In genomic region chr19:42281175-42282035, GRCh38 we compare ENCODE assay signal across 9 cellular contexts. TPM values are rescaled to one million over a fixed set of nuclear protein-coding genes. Genes with fewer than 3 reads are reported as not detected.
A peak's percentile ranks its signal among the peaks of the same experiment; 100 is the strongest.
DNase-seq lines count a peak whose midpoint lies in the region; FAIRE-seq and TF ChIP-seq lines count a peak whose summit lies in the region.
"Had no signal": no experiment of that assay in that cellular context is flagged by ENCODE, and none has a peak within 500 bp of the region (broad histone marks: within the 10 kb centered on the region; RNA-seq: fewer than 3 reads in every experiment).

No MANE protein-coding gene starts in this region.

- H3K36me3 ChIP-seq in bronchial epithelial cell (ENCODE audit: control insufficient read depth, insufficient read depth, low read length) (no peaks in the 10 kb centered on the region), keratinocyte (ENCODE audit: control insufficient read depth in 2 of 2, extremely low read depth in 1 of 2, insufficient read depth in 2 of 2, low read length in 2 of 2) (peaks cover 1 to 13% of the 10 kb centered on the region in 2 experiments)

- dilution Hi-C loops in keratinocyte (cut with MboI; ENCODE audit: extremely low pct_ligation_motif_present, low sequenced_read_pairs), result no loop called here

- no peaks in the 10 kb centered on the region for H3K9me3 ChIP-seq in keratinocyte (ENCODE audit: control insufficient read depth, low read depth, low read length)

- H3K9ac ChIP-seq in keratinocyte (ENCODE audit: control insufficient read depth, extremely low read depth, insufficient read depth, low read length), result peak overlapping the region; percentile 2

- no peak overlapping the region for H3K4me3 ChIP-seq in bronchial epithelial cell (ENCODE audit: low read depth, low read length)
- H3K4me3 ChIP-seq in keratinocyte (ENCODE audit: control insufficient read depth in 2 of 3, extremely low read depth in 1 of 3, insufficient read depth in 2 of 3, low read depth in 1 of 3, low read length in 3 of 3), result peak overlapping the region; percentile 22 to 56 (median 35)

- peak; percentile 36 for DNase-seq in stimulated activated CD4-positive, alpha-beta T cell treated with anti-CD3 and anti-CD28 coated beads, Interleukin-1b, Interleukin-23, amount 100 ng/mL, for 48 hours
- DNase-seq in stimulated activated CD4-positive, alpha-beta T cell treated with anti-CD3 and anti-CD28 coated beads, Interleukin-2, amount 100 ng/mL, for 48 hours, result no peak
- peak; percentile 16 for DNase-seq in NOMO-1 treated with DMSO at 0.1 percent for 48 hours (lab: John Stamatoyannopoulos, UW; ENCODE audit: unreplicated experiment)
- peak; percentile 59 for DNase-seq in bronchial epithelial cell (ENCODE audit: low read depth)
- peak; percentile 65 for DNase-seq in keratinocyte (ENCODE audit: low read depth, low spot score)
- DNase-seq in stimulated activated CD8-positive, alpha-beta memory T cell treated with anti-CD3 and anti-CD28 coated beads, Interleukin-4, amount 100 ng/mL, for 48 hours, result peak; percentile 46
- DNase-seq in NCI-H2029 (lab: John Stamatoyannopoulos, UW), result no peak
- DNase-seq in cerebellar nuclear complex (lab: John Stamatoyannopoulos, UW), result no peak

- peak overlapping the region; percentile 55 for H3K27ac ChIP-seq in keratinocyte (ENCODE audit: control insufficient read depth, insufficient read depth, low read length)

- peak overlapping the region; percentile 71 for H3K4me2 ChIP-seq in keratinocyte (ENCODE audit: control insufficient read depth, extremely low read depth, insufficient read depth, low read depth, low read length)

- H3K4me1 ChIP-seq in keratinocyte (ENCODE audit: control insufficient read depth, extremely low read depth, insufficient read depth, low read length), result peaks cover 73% of the 10 kb centered on the region

- H2AFZ ChIP-seq in keratinocyte (ENCODE audit: control insufficient read depth, low read length), result no peak overlapping the region

- H3K27me3 ChIP-seq in bronchial epithelial cell (ENCODE audit: control insufficient read depth, insufficient read depth, low read length), result no peaks in the 10 kb centered on the region
- no peaks in the 10 kb centered on the region for H3K27me3 ChIP-seq in keratinocyte (ENCODE audit: control insufficient read depth, extremely low read depth, insufficient read depth, low read length)

- H3K9me1 ChIP-seq in keratinocyte (ENCODE audit: control insufficient read depth, extremely low read depth, insufficient read depth, low read length), result peaks cover 3% of the 10 kb centered on the region

- H4K20me1 ChIP-seq in keratinocyte (ENCODE audit: control insufficient read depth, extremely low read depth, insufficient read depth, low read length), result no peaks in the 10 kb centered on the region

- FAIRE-seq in bronchial epithelial cell (lab: Jason Lieb, UNC) (no peak), keratinocyte (lab: Jason Lieb, UNC) (no peak)

- TF ChIP-seq CTCF in bronchial epithelial cell (IDR thresholded peaks at IDR 0.05; ENCODE audit: insufficient read depth, low read length, severe bottlenecking), result peak; percentile 6
- TF ChIP-seq CTCF in keratinocyte (optimal IDR thresholded peaks at IDR 0.05 in 1 of 3, IDR thresholded peaks at IDR 0.05 in 1 of 3, conservative IDR thresholded peaks at IDR 0.05 in 1 of 3; ENCODE audit: extremely low read depth in 1 of 3, insufficient read depth in 2 of 3, low read length in 3 of 3), result no peak

- peaks cover 35% of the 10 kb centered on the region for H3K79me2 ChIP-seq in keratinocyte (ENCODE audit: control insufficient read depth, insufficient read depth, low read length)

RNA-seq across cellular contexts. Expression of gene CIC, which starts 12.4 kb away (rescaled TPM):
- 7.1 and 9.3 TPM in 2 replicates for total RNA-seq in bronchial epithelial cell
- polyA plus RNA-seq in keratinocyte, result 3.1 to 11.1 TPM (median 3.8 TPM) in 3 replicates
- polyA plus RNA-seq in keratinocyte (2011; ENCODE audit: low read depth), result 9.9 TPM
- polyA plus RNA-seq in keratinocyte (2011; cell fraction: cytosol; rRNA removed), result 4.4 and 14.0 TPM in 2 replicates
- polyA plus RNA-seq in keratinocyte (2011; cell fraction: nucleus; rRNA removed), result 28.1 and 45.7 TPM in 2 replicates
- 15.4 and 37.6 TPM in 2 replicates for polyA plus RNA-seq in keratinocyte (2012; ENCODE audit: low replicate concordance)
- 4.7 to 38.8 TPM (median 5.7 TPM) in 3 replicates for polyA minus RNA-seq in keratinocyte
- 29.2 TPM for polyA minus RNA-seq in keratinocyte (2011; cell fraction: cytosol; rRNA and poly(A)+ RNA removed)
- polyA minus RNA-seq in keratinocyte (2011; cell fraction: nucleus; rRNA and poly(A)+ RNA removed), result 23.9 and 26.1 TPM in 2 replicates

RNA-seq across cellular contexts. Expression of gene PRR19, which starts 20.5 kb away (rescaled TPM):
- total RNA-seq in bronchial epithelial cell, result not detected in 2 replicates
- polyA plus RNA-seq in keratinocyte, result 0.25 to 0.88 TPM (median 0.35 TPM) in 3 replicates
- polyA plus RNA-seq in keratinocyte (2011; ENCODE audit: low read depth), result 0.37 TPM
- polyA plus RNA-seq in keratinocyte (2011; cell fraction: cytosol; rRNA removed), result 0.49 and 1.2 TPM in 2 replicates
- polyA plus RNA-seq in keratinocyte (2011; cell fraction: nucleus; rRNA removed), result 0.53 and 1.0 TPM in 2 replicates
- polyA plus RNA-seq in keratinocyte (2012; ENCODE audit: low replicate concordance), result 0.45 and 1.4 TPM in 2 replicates
- 0.16 to 3.1 TPM (median 0.33 TPM) in 3 replicates for polyA minus RNA-seq in keratinocyte
- polyA minus RNA-seq in keratinocyte (2011; cell fraction: cytosol; rRNA and poly(A)+ RNA removed), result 3.1 TPM
- polyA minus RNA-seq in keratinocyte (2011; cell fraction: nucleus; rRNA and poly(A)+ RNA removed), result 0.42 and 0.93 TPM in 2 replicates

RNA-seq across cellular contexts. Expression of gene PAFAH1B3, which starts 21.0 kb away (rescaled TPM):
- 29.4 and 36.9 TPM in 2 replicates for total RNA-seq in bronchial epithelial cell
- 27.6 to 55.4 TPM (median 28.3 TPM) in 3 replicates for polyA plus RNA-seq in keratinocyte
- 15.2 TPM for polyA plus RNA-seq in keratinocyte (2011; ENCODE audit: low read depth)
- polyA plus RNA-seq in keratinocyte (2011; cell fraction: cytosol; rRNA removed), result 20.5 and 36.8 TPM in 2 replicates
- 11.3 and 22.4 TPM in 2 replicates for polyA plus RNA-seq in keratinocyte (2011; cell fraction: nucleus; rRNA removed)
- 15.2 and 50.0 TPM in 2 replicates for polyA plus RNA-seq in keratinocyte (2012; ENCODE audit: low replicate concordance)
- 29.0 to 125 TPM (median 43.1 TPM) in 3 replicates for polyA minus RNA-seq in keratinocyte
- 48.9 TPM for polyA minus RNA-seq in keratinocyte (2011; cell fraction: cytosol; rRNA and poly(A)+ RNA removed)
- polyA minus RNA-seq in keratinocyte (2011; cell fraction: nucleus; rRNA and poly(A)+ RNA removed), result 10.2 and 13.2 TPM in 2 replicates

RNA-seq across cellular contexts. Expression of gene ERF, which starts 26.5 kb away (rescaled TPM):
- 10.8 and 11.6 TPM in 2 replicates for total RNA-seq in bronchial epithelial cell
- 75.4 to 87.4 TPM (median 83.5 TPM) in 3 replicates for polyA plus RNA-seq in keratinocyte
- polyA plus RNA-seq in keratinocyte (2011; ENCODE audit: low read depth), result 10.1 TPM
- polyA plus RNA-seq in keratinocyte (2011; cell fraction: cytosol; rRNA removed), result 37.7 and 64.6 TPM in 2 replicates
- 94.1 and 101 TPM in 2 replicates for polyA plus RNA-seq in keratinocyte (2011; cell fraction: nucleus; rRNA removed)
- 34.6 and 75.9 TPM in 2 replicates for polyA plus RNA-seq in keratinocyte (2012; ENCODE audit: low replicate concordance)
- polyA minus RNA-seq in keratinocyte, result 67.4 to 70.6 TPM (median 69.2 TPM) in 3 replicates
- polyA minus RNA-seq in keratinocyte (2011; cell fraction: cytosol; rRNA and poly(A)+ RNA removed), result 140 TPM
- 44.9 and 57.9 TPM in 2 replicates for polyA minus RNA-seq in keratinocyte (2011; cell fraction: nucleus; rRNA and poly(A)+ RNA removed)

RNA-seq across cellular contexts. Expression of gene TMEM145, which starts 31.7 kb away (rescaled TPM):
- total RNA-seq in bronchial epithelial cell, result 0.26 TPM in 1 of 2 replicates, not detected in the other
- not detected in 3 replicates for polyA plus RNA-seq in keratinocyte
- polyA plus RNA-seq in keratinocyte (2011; ENCODE audit: low read depth), result not detected
- not detected in 2 replicates for polyA plus RNA-seq in keratinocyte (2011; cell fraction: cytosol; rRNA removed)
- polyA plus RNA-seq in keratinocyte (2011; cell fraction: nucleus; rRNA removed), result 0.24 TPM in 1 of 2 replicates, not detected in the other
- not detected in 2 replicates for polyA plus RNA-seq in keratinocyte (2012; ENCODE audit: low replicate concordance)
- not detected in 3 replicates for polyA minus RNA-seq in keratinocyte
- polyA minus RNA-seq in keratinocyte (2011; cell fraction: cytosol; rRNA and poly(A)+ RNA removed), result not detected
- not detected in 2 replicates for polyA minus RNA-seq in keratinocyte (2011; cell fraction: nucleus; rRNA and poly(A)+ RNA removed)
- total RNA-seq: renal cortical epithelial cell had no signal

Comparison
In these comparisons a context has a peak if more than half of its experiments do, and no peak if none do; other contexts are left out.
1. DNase-seq: peak in stimulated activated CD4-positive, alpha-beta T cell treated with anti-CD3 and anti-CD28 coated beads, Interleukin-1b, Interleukin-23, amount 100 ng/mL, for 48 hours (single experiment), NOMO-1 treated with DMSO at 0.1 percent for 48 hours (single experiment), bronchial epithelial cell (single experiment), keratinocyte (single experiment) and stimulated activated CD8-positive, alpha-beta memory T cell treated with anti-CD3 and anti-CD28 coated beads, Interleukin-4, amount 100 ng/mL, for 48 hours (single experiment); none in stimulated activated CD4-positive, alpha-beta T cell treated with anti-CD3 and anti-CD28 coated beads, Interleukin-2, amount 100 ng/mL, for 48 hours (0 of 2), NCI-H2029 (single experiment) and cerebellar nuclear complex (0 of 2).